Comparison of ENCODE assay signal across 12 cellular contexts in genomic region chr15:71761649-71762048, GRCh38. TPM values are rescaled to one million over a fixed set of nuclear protein-coding genes. Genes with fewer than 3 reads are reported as not detected.
DNase-seq lines count a peak whose midpoint lies in the region; ATAC-seq and TF ChIP-seq lines count a peak whose summit lies in the region.
"Had no signal": no experiment of that assay in that cellular context is flagged by ENCODE, and none has a peak within 500 bp of the region (broad histone marks: within the 10 kb centered on the region; RNA-seq: fewer than 3 reads in every experiment).

No MANE protein-coding gene starts in this region.

- H3K27ac ChIP-seq in mesenchymal stem cell (ENCODE audit: low read length, poor library complexity, severe bottlenecking) = peak overlapping the region; percentile 64

- no peak overlapping the region for H3K4me2 ChIP-seq in mesenchymal stem cell (ENCODE audit: low read length, poor library complexity, severe bottlenecking)

- H3K9me3 Mint-ChIP-seq in natural killer cell = peaks cover 5 to 11% of the 10 kb centered on the region in 2 donors

- H2AK5ac ChIP-seq in mesenchymal stem cell (ENCODE audit: low read length, severe bottlenecking) = no peak overlapping the region

- H2AFZ ChIP-seq in mesenchymal stem cell (ENCODE audit: low read depth, low read length) = no peak overlapping the region

- no peak overlapping the region for H4K8ac ChIP-seq in mesenchymal stem cell (ENCODE audit: low read length)

- H3K4me3 Mint-ChIP-seq in natural killer cell = no peak overlapping the region
- H3K4me3 Mint-ChIP-seq in T-helper 17 cell = no peak overlapping the region
- H3K4me3 Mint-ChIP-seq: CD8-positive, alpha-beta T cell had no signal

- H3K27ac Mint-ChIP-seq in natural killer cell (no peak overlapping the region), T-helper 17 cell (no peak overlapping the region)
- H3K27ac Mint-ChIP-seq: CD8-positive, alpha-beta T cell had no signal

- ATAC-seq in GM19328 (IDR thresholded peaks at IDR 0.05; ENCODE audit: unreplicated experiment) (no peak), natural killer cell (no peak), T-helper 17 cell (no peak)
- ATAC-seq: CD8-positive, alpha-beta T cell had no signal

- H3K9me3 ChIP-seq in mesenchymal stem cell (ENCODE audit: control insufficient read depth, low read length) = peaks cover 12% of the 10 kb centered on the region
- no peaks in the 10 kb centered on the region for H3K9me3 ChIP-seq in T-helper 17 cell (ENCODE audit: control insufficient read depth, low read length, poor library complexity, severe bottlenecking)

- H3K36me3 Mint-ChIP-seq in natural killer cell = no peaks in the 10 kb centered on the region
- H3K36me3 Mint-ChIP-seq in T-helper 17 cell (ENCODE audit: low read depth) = no peaks in the 10 kb centered on the region
- H3K36me3 Mint-ChIP-seq: CD8-positive, alpha-beta T cell had no signal

- WGBS in mesenchymal stem cell = 14% methylated on average over 3 of the region's 3 CpGs

- H3K9ac ChIP-seq in mesenchymal stem cell (ENCODE audit: low read length) = no peak overlapping the region

- DNase-seq in AG20443 (ENCODE audit: low spot score) (peak; percentile 84), MV-4-11 (lab: John Stamatoyannopoulos, UW) (peak; percentile 38), dedifferentiated amniotic fluid mesenchymal stem cell (ENCODE audit: extremely low spot score) (peak; percentile 64), mesenchymal stem cell (peak; percentile 82), 8988T (no peak), natural killer cell (no peak), T-helper 17 cell (no peak)
- DNase-seq: activated gamma-delta T cell treated with Interleukin-2 at 50 U/mL for 16 hours; CD8-positive, alpha-beta T cell; NCI-H1417 treated with DMSO at 0.1 percent for 48 hours; substantia nigra had no signal

- intact Hi-C loops in natural killer cell (cut with micrococcal nuclease) = no loop called here

- H2BK12ac ChIP-seq in mesenchymal stem cell (ENCODE audit: low read length in 2 of 2) = no peak overlapping the region

- H3K27me3 Mint-ChIP-seq in natural killer cell (ENCODE audit: low read depth in 2 of 2) (peaks cover 4 to 7% of the 10 kb centered on the region in 2 donors), T-helper 17 cell (peaks cover 16% of the 10 kb centered on the region)

- H3K27me3 ChIP-seq in mesenchymal stem cell (ENCODE audit: control insufficient read depth in 1 of 2, insufficient read depth in 1 of 2, low read length in 2 of 2) = no peaks in the 10 kb centered on the region

- peaks cover 11% of the 10 kb centered on the region for H3K79me1 ChIP-seq in mesenchymal stem cell (replicated peaks; ENCODE audit: low read length, poor library complexity, severe bottlenecking)

- H3K23ac ChIP-seq in mesenchymal stem cell (ENCODE audit: low read length in 2 of 2) = no peak overlapping the region

- H3K36me3 ChIP-seq in mesenchymal stem cell (ENCODE audit: control insufficient read depth in 1 of 2, insufficient read depth in 2 of 2, low read depth in 1 of 2, low read length in 2 of 2) = peaks cover 11 to 13% of the 10 kb centered on the region in 2 experiments

- no peak overlapping the region for H2BK120ac ChIP-seq in mesenchymal stem cell (ENCODE audit: low read depth, low read length)

- H3K4me3 ChIP-seq in mesenchymal stem cell (ENCODE audit: insufficient read depth in 1 of 2, low read depth in 1 of 2, low read length in 2 of 2) = no peak overlapping the region

- TF ChIP-seq CTCF in natural killer cell (IDR thresholded peaks at IDR 0.05) = no peak

- no peak overlapping the region for H3K18ac ChIP-seq in mesenchymal stem cell (ENCODE audit: low read depth in 1 of 2, low read length in 2 of 2)

- H3K14ac ChIP-seq in mesenchymal stem cell (ENCODE audit: low read length in 2 of 2) = no peak overlapping the region

- H2BK5ac ChIP-seq in mesenchymal stem cell (ENCODE audit: low read depth, low read length, poor library complexity, severe bottlenecking) = no peak overlapping the region

- H2BK15ac ChIP-seq in mesenchymal stem cell (ENCODE audit: low read depth, poor library complexity, severe bottlenecking) = no peak overlapping the region

- H3K4me1 Mint-ChIP-seq in natural killer cell (no peaks in the 10 kb centered on the region), T-helper 17 cell (no peaks in the 10 kb centered on the region)

- H3K4me1 ChIP-seq in mesenchymal stem cell (ENCODE audit: control insufficient read depth, insufficient read depth, low read depth, low read length) = peaks cover 6% of the 10 kb centered on the region

- no peak overlapping the region for H4K91ac ChIP-seq in mesenchymal stem cell (ENCODE audit: low read length)

- no peak overlapping the region for H3K4ac ChIP-seq in mesenchymal stem cell (ENCODE audit: low read depth in 1 of 2, low read length in 2 of 2)

RNA-seq across cellular contexts. Expression of gene NR2E3, which starts 48.7 kb away (rescaled TPM):
- polyA plus RNA-seq in mesenchymal stem cell (2013, experiment 1 of 2) = 0.11 TPM
- 0.05 TPM for polyA plus RNA-seq in mesenchymal stem cell (2013, experiment 2 of 2)
- total RNA-seq in natural killer cell = not detected
- total RNA-seq in T-helper 17 cell = not detected
- total RNA-seq: CD8-positive, alpha-beta T cell had no signal

Comparison
In these comparisons a context has a peak if more than half of its experiments do, and no peak if none do; other contexts are left out.
1. DNase-seq: peak in AG20443 (single experiment), MV-4-11 (single experiment), dedifferentiated amniotic fluid mesenchymal stem cell (single experiment) and mesenchymal stem cell (single experiment); none in 8988T (single experiment), natural killer cell (single experiment) and T-helper 17 cell (0 of 3).